ENCODE assay signal across 10 cellular contexts in genomic region chr15:101242999-101243336, GRCh38. TPM values are rescaled to one million over a fixed set of nuclear protein-coding genes. Genes with fewer than 3 reads are reported as not detected.
A peak's percentile ranks its signal among the peaks of the same experiment; 100 is the strongest.
DNase-seq lines count a peak whose midpoint lies in the region; FAIRE-seq and TF ChIP-seq lines count a peak whose summit lies in the region.
"Had no signal": no experiment of that assay in that cellular context is flagged by ENCODE, and none has a peak within 500 bp of the region (broad histone marks: within the 10 kb centered on the region; RNA-seq: fewer than 3 reads in every experiment).

No MANE protein-coding gene starts in this region.

- H3K9me3 ChIP-seq in MM.1S (replicated peaks; ENCODE audit: insufficient read depth, low read length) (no peaks in the 10 kb centered on the region), trophoblast cell (ENCODE audit: insufficient read depth, low read depth, low read length) (no peaks in the 10 kb centered on the region)
- H3K9me3 ChIP-seq: psoas muscle had no signal

- H3K4me3 ChIP-seq in MM.1S (ENCODE audit: low read length) (0 out of 2 replicates have a peak overlapping the region, but pooled peaks have one; percentile 9), trophoblast cell (ENCODE audit: low read depth, low read length) (no peak overlapping the region)
- H3K4me3 ChIP-seq: psoas muscle had no signal

- no peak overlapping the region for H3K23ac ChIP-seq in trophoblast cell (ENCODE audit: low read length)

- H4K20me1 ChIP-seq in MM.1S (ENCODE audit: insufficient read depth, low read length) = no peaks in the 10 kb centered on the region

- no peak overlapping the region for H2BK120ac ChIP-seq in trophoblast cell (ENCODE audit: insufficient read depth, low read length, poor library complexity)

- H3K4me1 ChIP-seq in MM.1S (ENCODE audit: low read length) (peaks cover 48% of the 10 kb centered on the region), trophoblast cell (ENCODE audit: control insufficient read depth in 1 of 2, insufficient read depth in 2 of 2, low read length in 2 of 2) (no peaks in the 10 kb centered on the region)

- peak; percentile 21 for DNase-seq in Daoy (ENCODE audit: low read depth)
- DNase-seq in MM.1S = no peak
- DNase-seq in astrocyte of the hippocampus (ENCODE audit: low read depth, low spot score) = peak; percentile 80
- no peak for DNase-seq in trophoblast cell
- DNase-seq in GM19239 (ENCODE audit: insufficient read length, low spot score) = no peak
- no peak for DNase-seq in DMS 273 treated with DMSO at 0.1 percent for 48 hours (lab: John Stamatoyannopoulos, UW)
- DNase-seq in NCI-H345 treated with DMSO at 0.1 percent for 48 hours (lab: John Stamatoyannopoulos, UW; ENCODE audit: unreplicated experiment) = no peak
- no peak for DNase-seq in G401 (ENCODE audit: low spot score)
- DNase-seq: NCI-H2029, psoas muscle had no signal

- H3K79me1 ChIP-seq in trophoblast cell (ENCODE audit: low read length) = no peaks in the 10 kb centered on the region

- H3K36me3 ChIP-seq in MM.1S (replicated peaks; ENCODE audit: insufficient read depth, low read length) = peaks cover 13% of the 10 kb centered on the region
- peaks cover 3 to 5% of the 10 kb centered on the region in 2 experiments for H3K36me3 ChIP-seq in trophoblast cell (ENCODE audit: control insufficient read depth in 1 of 2, insufficient read depth in 2 of 2, low read length in 2 of 2)

- H3K4me2 ChIP-seq in MM.1S (ENCODE audit: low read depth, low read length) (peak overlapping the region; percentile 40), trophoblast cell (ENCODE audit: low read length) (no peak overlapping the region)

- in situ Hi-C loops in G401 (cut with HindIII; ENCODE audit: low sequenced_read_pairs) = loop anchor here (5.0 kb wide), 2 partner anchors 36 to 151 kb away; no protein-coding TSS in a partner anchor

- TF ChIP-seq CTCF in MM.1S (IDR thresholded peaks at IDR 0.05; ENCODE audit: low read length) = no peak

- H3K9ac ChIP-seq in MM.1S (ENCODE audit: low read length) (no peak overlapping the region), trophoblast cell (ENCODE audit: low read length) (no peak overlapping the region)

- H2AFZ ChIP-seq in MM.1S (ENCODE audit: low read length) (no peak overlapping the region), trophoblast cell (ENCODE audit: insufficient read depth, low read length, poor library complexity) (no peak overlapping the region)

- no peaks in the 10 kb centered on the region for H3K27me3 ChIP-seq in MM.1S (replicated peaks; ENCODE audit: insufficient read depth, low read length)
- no peaks in the 10 kb centered on the region for H3K27me3 ChIP-seq in trophoblast cell (ENCODE audit: insufficient read depth, low read length)

- no peak overlapping the region for H4K12ac ChIP-seq in trophoblast cell (ENCODE audit: low read depth, low read length)

- no peak overlapping the region for H2BK12ac ChIP-seq in trophoblast cell (ENCODE audit: low read length)

- H3K79me2 ChIP-seq in MM.1S (ENCODE audit: low read length) = peaks cover 100% of the 10 kb centered on the region
- peaks cover 9% of the 10 kb centered on the region for H3K79me2 ChIP-seq in trophoblast cell (ENCODE audit: control insufficient read depth, insufficient read depth, low read length, poor library complexity)

- H3K18ac ChIP-seq in trophoblast cell (ENCODE audit: low read length) = no peak overlapping the region

- peak overlapping the region; percentile 12 for H3K4ac ChIP-seq in trophoblast cell (ENCODE audit: low read depth, low read length)

- no peak overlapping the region for H2BK5ac ChIP-seq in trophoblast cell (ENCODE audit: low read depth, low read length, poor library complexity)

- no peak overlapping the region for H3K14ac ChIP-seq in trophoblast cell (ENCODE audit: low read length)

- peaks cover 32% of the 10 kb centered on the region for H3F3A ChIP-seq in MM.1S (ENCODE audit: insufficient read depth, low read length)

- no CpG with 5 or more reads among the region's 6 CpGs for WGBS in trophoblast cell (ENCODE audit: extremely low coverage, insufficient coverage, insufficient read length)

- H2AK5ac ChIP-seq in trophoblast cell (ENCODE audit: low read length) = no peak overlapping the region

- FAIRE-seq in GM19239 (lab: Jason Lieb, UNC) = no peak

- H4K91ac ChIP-seq in trophoblast cell (ENCODE audit: low read depth, low read length) = no peak overlapping the region

- H3K9me2 ChIP-seq in MM.1S (replicated peaks; ENCODE audit: insufficient read depth, low read length) = no peaks in the 10 kb centered on the region

- H3K27ac ChIP-seq in MM.1S (ENCODE audit: low read length) (peak overlapping the region; percentile 72; the same call in 1 of the 2 replicates), trophoblast cell (ENCODE audit: low read depth, low read length) (no peak overlapping the region)

- no peak overlapping the region for H4K8ac ChIP-seq in trophoblast cell (ENCODE audit: low read depth, low read length)

RNA-seq across cellular contexts. Expression of gene CHSY1, which starts 8.9 kb away (rescaled TPM):
- 26.6 and 29.0 TPM in 2 replicates for total RNA-seq in Daoy (2014; rRNA removed; shearing (Covaris generic))
- polyA plus RNA-seq in trophoblast cell (2013) = 25.5 and 25.8 TPM in 2 replicates
- 9.5 and 11.0 TPM in 2 replicates for total RNA-seq in G401 (2014; rRNA removed; shearing (Covaris generic))

RNA-seq across cellular contexts. Expression of gene SELENOS, which starts 34.3 kb away (rescaled TPM):
- total RNA-seq in Daoy (2014; rRNA removed; shearing (Covaris generic)) = 68.7 and 88.6 TPM in 2 replicates
- polyA plus RNA-seq in trophoblast cell (2013) = 105 and 111 TPM in 2 replicates
- total RNA-seq in G401 (2014; rRNA removed; shearing (Covaris generic)) = 61.7 and 62.5 TPM in 2 replicates

RNA-seq across cellular contexts. Expression of gene SNRPA1, which starts 52.1 kb away (rescaled TPM):
- 78.1 and 88.4 TPM in 2 replicates for total RNA-seq in Daoy (2014; rRNA removed; shearing (Covaris generic))
- polyA plus RNA-seq in trophoblast cell (2013) = 103 and 104 TPM in 2 replicates
- 74.6 and 106 TPM in 2 replicates for total RNA-seq in G401 (2014; rRNA removed; shearing (Covaris generic))

Comparison
In these comparisons a context has a peak if more than half of its experiments do, and no peak if none do; other contexts are left out.
1. DNase-seq: peak in Daoy (single experiment) and astrocyte of the hippocampus (single experiment); none in MM.1S (single experiment), trophoblast cell (0 of 2), GM19239 (single experiment), DMS 273 treated with DMSO at 0.1 percent for 48 hours (single experiment), NCI-H345 treated with DMSO at 0.1 percent for 48 hours (single experiment) and G401 (single experiment).